In the genomic region with DNA sequence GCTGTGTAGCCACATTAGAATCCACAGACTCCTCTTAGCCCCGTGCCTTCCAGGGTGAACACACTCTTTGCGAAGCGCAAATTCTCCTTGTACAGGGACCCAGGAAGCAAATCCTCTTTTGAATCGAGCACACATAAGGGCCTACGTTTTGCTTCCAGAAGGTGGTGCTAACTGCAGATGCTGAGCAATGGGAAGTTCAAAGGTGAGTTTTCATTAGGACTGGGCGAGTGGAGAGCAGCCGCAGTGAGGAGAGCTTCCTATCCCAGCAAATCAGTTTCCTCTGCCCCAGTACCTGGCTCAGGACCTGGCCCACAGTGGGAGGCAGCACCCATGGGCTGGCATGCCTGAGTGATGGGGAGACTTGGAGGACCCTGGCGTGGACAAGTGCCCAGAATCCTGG, we compare ENCODE assay signal across 22 cellular contexts. TPM values are rescaled to one million over a fixed set of nuclear protein-coding genes. Genes with fewer than 3 reads are reported as not detected.
DNase-seq lines count a peak whose midpoint lies in the region; ATAC-seq and TF ChIP-seq lines count a peak whose summit lies in the region.
"Had no signal": no experiment of that assay in that cellular context is flagged by ENCODE, and none has a peak within 500 bp of the region (broad histone marks: within the 10 kb centered on the region; RNA-seq: fewer than 3 reads in every experiment).

No MANE protein-coding gene starts in this region.

- H3K36me3 ChIP-seq in kidney epithelial cell (ENCODE audit: control insufficient read depth, insufficient read depth, low read length): no peaks in the 10 kb centered on the region
- no peaks in the 10 kb centered on the region for H3K36me3 ChIP-seq in upper lobe of right lung
- H3K36me3 ChIP-seq: spleen, tibial artery had no signal

- in situ Hi-C loops in SK-MEL-5 (cut with HindIII; ENCODE audit: low pct_unique_long_range_greater_than_20kb, low sequenced_read_pairs): no loop called here

- H3K4me1 ChIP-seq in upper lobe of right lung: no peaks in the 10 kb centered on the region
- H3K4me1 ChIP-seq: psoas muscle, spleen, tibial artery had no signal

- H3K9me3 ChIP-seq in upper lobe of right lung: no peaks in the 10 kb centered on the region
- H3K9me3 ChIP-seq: psoas muscle, spleen, tibial artery had no signal

- intact Hi-C loops in upper lobe of right lung (cut with DNase I): no loop called here

- ATAC-seq in upper lobe of right lung (peak; percentile 13), HG03095 (IDR thresholded peaks at IDR 0.05; ENCODE audit: unreplicated experiment) (no peak)
- ATAC-seq: activated T-cell treated with anti-CD3 and anti-CD28 coated beads, Interleukin-2, amount 50 U/mL, for 4 hours; psoas muscle had no signal

- H3K27ac ChIP-seq in upper lobe of right lung (no peak overlapping the region), caudate nucleus (ENCODE audit: low read depth, low read length) (no peak overlapping the region)
- H3K27ac ChIP-seq: psoas muscle, RWPE1, spleen, tibial artery had no signal

- DNase-seq in DMS53 (lab: John Stamatoyannopoulos, UW): peak; percentile 10
- DNase-seq in DMS53 treated with DMSO at 0.1 percent for 48 hours (lab: John Stamatoyannopoulos, UW; ENCODE audit: unreplicated experiment): no peak
- peak; percentile 10 for DNase-seq in SK-MEL-5 (ENCODE audit: low read depth, low spot score)
- DNase-seq in kidney epithelial cell (ENCODE audit: low read depth): no peak
- no peak for DNase-seq in upper lobe of right lung
- no peak for DNase-seq in caudate nucleus (lab: John Stamatoyannopoulos, UW)
- DNase-seq in stimulated activated CD4-positive, alpha-beta T cell treated with anti-CD3 and anti-CD28 coated beads, Interleukin-2, amount 100 ng/mL, for 48 hours: no peak
- DNase-seq: activated CD4-positive, alpha-beta memory T cell treated with anti-CD3 and anti-CD28 coated beads for 36 hours; activated naive CD8-positive, alpha-beta T cell treated with anti-CD3 and anti-CD28 coated beads for 36 hours; activated T-cell treated with anti-CD3 and anti-CD28 coated beads, Interleukin-2, amount 50 U/mL, for 4 hours; dermis blood vessel endothelial cell; DMS79; psoas muscle; spleen; SW 1271 had no signal

- TF ChIP-seq CTCF in kidney epithelial cell (IDR thresholded peaks at IDR 0.05; ENCODE audit: insufficient read depth, low read length, poor library complexity, severe bottlenecking) (peak; percentile 2), upper lobe of right lung (IDR thresholded peaks at IDR 0.05) (no peak)

- H3K27me3 ChIP-seq in kidney epithelial cell (ENCODE audit: control insufficient read depth, insufficient read depth, low read length) (no peaks in the 10 kb centered on the region), upper lobe of right lung (no peaks in the 10 kb centered on the region)

- no peak overlapping the region for H3K4me3 ChIP-seq in kidney epithelial cell (ENCODE audit: low read depth, low read length)
- H3K4me3 ChIP-seq in upper lobe of right lung: no peak overlapping the region
- H3K4me3 ChIP-seq: psoas muscle, spleen, tibial artery had no signal

RNA-seq across cellular contexts. Expression of a gene that starts 23.5 kb away (rescaled TPM):
- total RNA-seq in SK-MEL-5 (2014; rRNA removed; shearing (Covaris generic)): 0.03 TPM in 1 of 2 replicates, not detected in the other
- polyA plus RNA-seq in SK-MEL-5 (2015; cell fraction: cytosol; rRNA removed): 0.01 TPM in 1 of 2 replicates, not detected in the other
- polyA plus RNA-seq in SK-MEL-5 (2015; cell fraction: nucleus; rRNA removed): not detected in 2 replicates
- total RNA-seq in kidney epithelial cell (0.55 and 0.71 TPM in 2 replicates), upper lobe of right lung (not detected)
- total RNA-seq: activated CD4-positive, alpha-beta memory T cell treated with anti-CD3 and anti-CD28 coated beads for 36 hours; activated naive CD8-positive, alpha-beta T cell treated with anti-CD3 and anti-CD28 coated beads for 36 hours; activated T-cell treated with anti-CD3 and anti-CD28 coated beads, Interleukin-2, amount 50 U/mL, for 4 hours; dermis blood vessel endothelial cell; glomerular endothelial cell; natural killer cell treated with Interleukin-12 subunit alpha and Interleukin-12 subunit beta and Interleukin-15 and Interleukin-18, amount 100 ng/mL, for 72 hours; psoas muscle; spleen had no signal
- polyA plus RNA-seq: esophagus, IgD-negative memory B cell, spleen had no signal

Comparison
In these comparisons a context has a peak if more than half of its experiments do, and no peak if none do; other contexts are left out.
1. DNase-seq: peak in DMS53 (single experiment) and SK-MEL-5 (single experiment); none in DMS53 treated with DMSO at 0.1 percent for 48 hours (single experiment), kidney epithelial cell (single experiment), upper lobe of right lung (single experiment), caudate nucleus (0 of 61) and stimulated activated CD4-positive, alpha-beta T cell treated with anti-CD3 and anti-CD28 coated beads, Interleukin-2, amount 100 ng/mL, for 48 hours (0 of 2).